9 cellular contexts compared by ENCODE assay signal in the genomic region with DNA sequence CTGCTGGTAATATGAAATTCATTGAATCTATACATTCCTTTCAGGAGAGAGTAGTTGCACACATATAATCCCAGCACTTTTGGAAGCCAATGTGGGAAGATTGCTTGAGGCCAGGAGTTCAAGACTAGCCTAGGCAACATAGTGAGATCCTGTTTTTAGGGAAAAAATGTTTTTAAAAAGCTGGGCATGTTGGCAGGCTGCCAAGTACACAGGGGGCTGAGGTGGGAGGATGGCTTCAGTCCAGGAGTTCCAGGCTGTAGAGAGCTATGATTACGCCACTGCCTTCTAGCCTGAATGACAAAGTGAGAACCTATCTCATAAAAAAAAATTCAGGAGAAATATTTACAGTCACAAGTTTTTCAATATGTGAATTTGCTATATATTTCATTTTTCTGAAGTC.
"Had no signal": no experiment of that assay in that cellular context is flagged by ENCODE, and none has a peak within 500 bp of the region (broad histone marks: within the 10 kb centered on the region; RNA-seq: fewer than 3 reads in every experiment).

No MANE protein-coding gene starts in this region.

- H3K9ac ChIP-seq: GM23248, KMS-11 had no signal

- H3K4me3 ChIP-seq: GM23248, HAP-1 had no signal

- H3K4me1 ChIP-seq: HAP-1 had no signal

- H3K9me3 ChIP-seq: HAP-1 had no signal

- ATAC-seq: HCT116 had no signal

- H3K36me3 ChIP-seq: HAP-1 had no signal

- H3K27ac ChIP-seq: GM23248, KMS-11 had no signal

- FAIRE-seq: HTR-8/SVneo had no signal

- H3K4me2 ChIP-seq: KMS-11 had no signal

- DNase-seq: GM23248, GOT3, H7, HFFc6, KBM-7 had no signal

- H2AFZ ChIP-seq: GM23248 had no signal
